8 cellular contexts compared by ENCODE assay signal in genomic region chr3:49940667-49941249, GRCh38. TPM values are rescaled to one million over a fixed set of nuclear protein-coding genes. Genes with fewer than 3 reads are reported as not detected.
DNase-seq lines count a peak whose midpoint lies in the region; ATAC-seq and TF ChIP-seq lines count a peak whose summit lies in the region.

No MANE protein-coding gene starts in this region.

- no peak for TF ChIP-seq POLR2A in testis (IDR thresholded peaks at IDR 0.05)

- peaks cover 2% of the 10 kb centered on the region for H3K9me3 Mint-ChIP-seq in activated CD4-positive, alpha-beta T cell treated with anti-CD3 and anti-CD28 coated beads, Interleukin-2, amount 10 ng/mL, durations not matched to agents 7 days and 5 days
- H3K9me3 Mint-ChIP-seq in activated CD8-positive, alpha-beta T cell treated with anti-CD3 and anti-CD28 coated beads, Interleukin-2, amount 10 ng/mL, durations not matched to agents 7 days and 5 days (ENCODE audit: insufficient read depth) = no peaks in the 10 kb centered on the region
- no peaks in the 10 kb centered on the region for H3K9me3 Mint-ChIP-seq in immature natural killer cell

- no peaks in the 10 kb centered on the region for H3K9me3 ChIP-seq in testis

- WGBS in testis, 2 donors = 4 to 6% methylated on average over 23 of the region's 23 CpGs

- H3K27me3 Mint-ChIP-seq in activated CD4-positive, alpha-beta T cell treated with anti-CD3 and anti-CD28 coated beads, Interleukin-2, amount 10 ng/mL, durations not matched to agents 7 days and 5 days = no peaks in the 10 kb centered on the region
- no peaks in the 10 kb centered on the region for H3K27me3 Mint-ChIP-seq in activated CD8-positive, alpha-beta T cell treated with anti-CD3 and anti-CD28 coated beads, Interleukin-2, amount 10 ng/mL, durations not matched to agents 7 days and 5 days (ENCODE audit: low read depth)
- peaks cover 3 to 12% (median 6%) of the 10 kb centered on the region in 3 donors for H3K27me3 Mint-ChIP-seq in immature natural killer cell (ENCODE audit: low read depth in 3 of 3)

- no peaks in the 10 kb centered on the region for H3K36me3 ChIP-seq in testis (ENCODE audit: low read depth, missing control alignments)

- peak overlapping the region; percentile 72 to 91 for H3K27ac ChIP-seq in testis

- H3K36me3 Mint-ChIP-seq in activated CD4-positive, alpha-beta T cell treated with anti-CD3 and anti-CD28 coated beads, Interleukin-2, amount 10 ng/mL, durations not matched to agents 7 days and 5 days (ENCODE audit: low read depth) = peaks cover 22% of the 10 kb centered on the region
- peaks cover 21% of the 10 kb centered on the region for H3K36me3 Mint-ChIP-seq in activated CD8-positive, alpha-beta T cell treated with anti-CD3 and anti-CD28 coated beads, Interleukin-2, amount 10 ng/mL, durations not matched to agents 7 days and 5 days (ENCODE audit: low read depth)
- H3K36me3 Mint-ChIP-seq in immature natural killer cell = no peaks in the 10 kb centered on the region

- POLR2A ChIA-PET in activated CD4-positive, alpha-beta T cell treated with anti-CD3 and anti-CD28 coated beads, Interleukin-2, amount 10 ng/mL, durations not matched to agents 7 days and 5 days (lab: Charles Lee) = interaction anchor here (0.6 kb wide), 1 partner anchor 297 kb away, joined by 6 read pairs; no protein-coding TSS in a partner anchor
- POLR2A ChIA-PET in activated CD8-positive, alpha-beta T cell treated with anti-CD3 and anti-CD28 coated beads, Interleukin-2, amount 10 ng/mL, durations not matched to agents 7 days and 5 days (lab: Charles Lee) = interaction anchor here (0.8 to 2.2 kb wide), 4 partner anchors 11 to 358 kb away, joined by 3 to 24 read pairs (median 4); partner anchors contain the start of gene MON1A

- no peak for DNase-seq in activated CD4-positive, alpha-beta T cell treated with anti-CD3 and anti-CD28 coated beads, Interleukin-2, amount 10 ng/mL, durations not matched to agents 7 days and 5 days
- DNase-seq in activated CD4-positive, alpha-beta T cell treated with anti-CD3 and anti-CD28 coated beads for 48 hours = no peak
- DNase-seq in activated CD8-positive, alpha-beta T cell treated with anti-CD3 and anti-CD28 coated beads, Interleukin-2, amount 10 ng/mL, durations not matched to agents 7 days and 5 days = no peak
- DNase-seq in immature natural killer cell (no peak), testis (no peak), NCI-H187 (lab: John Stamatoyannopoulos, UW) (no peak)
- no peak for DNase-seq in stimulated activated CD8-positive, alpha-beta memory T cell treated with anti-CD3 and anti-CD28 coated beads, Interleukin-4, amount 100 ng/mL, for 48 hours

- H3K27me3 ChIP-seq in testis = no peaks in the 10 kb centered on the region

- peak overlapping the region; percentile 99 for H3K27ac Mint-ChIP-seq in activated CD4-positive, alpha-beta T cell treated with anti-CD3 and anti-CD28 coated beads, Interleukin-2, amount 10 ng/mL, durations not matched to agents 7 days and 5 days
- H3K27ac Mint-ChIP-seq in activated CD8-positive, alpha-beta T cell treated with anti-CD3 and anti-CD28 coated beads, Interleukin-2, amount 10 ng/mL, durations not matched to agents 7 days and 5 days = peak overlapping the region; percentile 98
- peak overlapping the region; percentile 93 to 99 (median 95) for H3K27ac Mint-ChIP-seq in immature natural killer cell

- peak overlapping the region; percentile 99 for H3K4me3 Mint-ChIP-seq in activated CD4-positive, alpha-beta T cell treated with anti-CD3 and anti-CD28 coated beads, Interleukin-2, amount 10 ng/mL, durations not matched to agents 7 days and 5 days
- peak overlapping the region; percentile 99 for H3K4me3 Mint-ChIP-seq in activated CD8-positive, alpha-beta T cell treated with anti-CD3 and anti-CD28 coated beads, Interleukin-2, amount 10 ng/mL, durations not matched to agents 7 days and 5 days
- peak overlapping the region; percentile 97 to 98 (median 98) for H3K4me3 Mint-ChIP-seq in immature natural killer cell

- CTCF ChIA-PET in activated CD4-positive, alpha-beta T cell treated with anti-CD3 and anti-CD28 coated beads, Interleukin-2, amount 10 ng/mL, durations not matched to agents 7 days and 5 days (lab: Charles Lee) = interaction anchor here (1.0 to 1.7 kb wide), 5 partner anchors 9 to 35 kb away, joined by 3 to 6 read pairs (median 5); partner anchors contain the start of gene MON1A
- CTCF ChIA-PET in activated CD8-positive, alpha-beta T cell treated with anti-CD3 and anti-CD28 coated beads, Interleukin-2, amount 10 ng/mL, durations not matched to agents 7 days and 5 days (lab: Charles Lee) = interaction anchor here (2.3 kb wide), 1 partner anchor 11 kb away, joined by 19 read pairs; the partner anchor contains the start of gene MON1A

- no peak for ATAC-seq in activated CD8-positive, alpha-beta T cell treated with anti-CD3 and anti-CD28 coated beads, Interleukin-2, amount 10 ng/mL, durations not matched to agents 7 days and 5 days
- no peak for ATAC-seq in HG03159 (IDR thresholded peaks at IDR 0.05; ENCODE audit: unreplicated experiment)

- peaks cover 3% of the 10 kb centered on the region for H3K4me1 ChIP-seq in testis

- peaks cover 34% of the 10 kb centered on the region for H3K4me1 Mint-ChIP-seq in activated CD4-positive, alpha-beta T cell treated with anti-CD3 and anti-CD28 coated beads, Interleukin-2, amount 10 ng/mL, durations not matched to agents 7 days and 5 days
- H3K4me1 Mint-ChIP-seq in activated CD8-positive, alpha-beta T cell treated with anti-CD3 and anti-CD28 coated beads, Interleukin-2, amount 10 ng/mL, durations not matched to agents 7 days and 5 days (ENCODE audit: low read depth) = peaks cover 27% of the 10 kb centered on the region
- H3K4me1 Mint-ChIP-seq in immature natural killer cell = peaks cover 30 to 36% of the 10 kb centered on the region in 2 donors

- TF ChIP-seq CTCF in testis (IDR thresholded peaks at IDR 0.05) = no peak

- intact Hi-C loops in testis (cut with DNase I; ENCODE audit: low total_unique reads) = no loop called here

- peak overlapping the region; percentile 72 to 79 for H3K4me3 ChIP-seq in testis

RNA-seq across cellular contexts. Expression of gene RBM6, which starts 0.8 kb away (rescaled TPM):
- total RNA-seq in activated CD4-positive, alpha-beta T cell treated with anti-CD3 and anti-CD28 coated beads, Interleukin-2, amount 10 ng/mL, durations not matched to agents 7 days and 5 days = 100 to 1,000 TPM in 1 of 2 experiments, 10 to 100 TPM in 1; 87.7 to 105 TPM
- total RNA-seq in activated CD8-positive, alpha-beta T cell treated with anti-CD3 and anti-CD28 coated beads, Interleukin-2, amount 10 ng/mL, durations not matched to agents 7 days and 5 days = 100 to 1,000 TPM; 104 to 112 TPM
- polyA plus RNA-seq in immature natural killer cell (10 to 100 TPM in 2 of 3 donors, 1 to 10 TPM in 1; 7.5 to 39.7 (median 19.2) TPM), testis (ENCODE audit: insufficient read depth, low read depth, low replicate concordance) (104 TPM)
- 100 to 1,000 TPM; 212 to 229 TPM for total RNA-seq in testis

RNA-seq across cellular contexts. Expression of gene MON1A, which starts 11.1 kb away (rescaled TPM):
- total RNA-seq in activated CD4-positive, alpha-beta T cell treated with anti-CD3 and anti-CD28 coated beads, Interleukin-2, amount 10 ng/mL, durations not matched to agents 7 days and 5 days = 10 to 100 TPM; 12.8 to 14.1 TPM
- total RNA-seq in activated CD8-positive, alpha-beta T cell treated with anti-CD3 and anti-CD28 coated beads, Interleukin-2, amount 10 ng/mL, durations not matched to agents 7 days and 5 days = 10 to 100 TPM; 13.4 to 15.0 TPM
- polyA plus RNA-seq in immature natural killer cell (10 to 100 TPM; 11.5 to 24.0 (median 12.1) TPM), testis (ENCODE audit: insufficient read depth, low read depth, low replicate concordance) (23.9 TPM)
- total RNA-seq in testis = 10 to 100 TPM; 16.4 to 17.3 TPM

RNA-seq across cellular contexts. Expression of gene MST1R, which starts 37.1 kb away (rescaled TPM):
- total RNA-seq in activated CD4-positive, alpha-beta T cell treated with anti-CD3 and anti-CD28 coated beads, Interleukin-2, amount 10 ng/mL, durations not matched to agents 7 days and 5 days = 1 to 10 TPM; 4.1 to 5.2 TPM
- total RNA-seq in activated CD8-positive, alpha-beta T cell treated with anti-CD3 and anti-CD28 coated beads, Interleukin-2, amount 10 ng/mL, durations not matched to agents 7 days and 5 days = 1 to 10 TPM; 3.2 to 3.9 TPM
- polyA plus RNA-seq in immature natural killer cell (1 to 10 TPM in 1 of 3 donors, under 1 TPM in 1, not detected in 1; 0.68 to 1.1 TPM), testis (ENCODE audit: insufficient read depth, low read depth, low replicate concordance) (15.9 TPM)
- total RNA-seq in testis = 10 to 100 TPM in 1 of 2 donors, 1 to 10 TPM in 1; 7.6 to 11.2 TPM
